ENCODE assay signal across 8 cellular contexts in the genomic region with DNA sequence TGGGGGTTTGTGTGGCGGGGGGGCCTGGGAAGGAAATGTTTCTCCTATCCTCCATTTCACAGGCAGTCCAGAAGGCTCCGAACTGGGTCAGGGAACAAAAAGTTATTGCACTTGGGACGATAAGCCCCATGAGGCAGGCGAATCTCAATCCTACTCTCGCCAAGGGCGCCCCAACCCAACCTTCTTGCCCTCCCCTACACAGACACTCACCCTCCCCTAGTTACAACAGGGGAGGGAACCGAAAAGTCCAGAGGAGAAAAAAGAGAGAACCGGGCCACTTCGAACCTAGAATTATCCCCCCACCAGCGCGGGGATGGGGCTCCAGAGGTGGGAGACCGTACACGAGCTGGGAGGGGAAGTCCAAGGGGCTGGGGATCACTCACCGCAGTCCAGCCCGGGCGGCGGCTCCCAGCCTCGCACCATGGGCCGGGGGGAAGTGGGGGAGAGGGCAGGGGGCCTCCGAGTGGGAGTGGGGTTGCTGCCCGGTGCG. TPM values are rescaled to one million over a fixed set of nuclear protein-coding genes. Genes with fewer than 3 reads are reported as not detected.
DNase-seq lines count a peak whose midpoint lies in the region; ATAC-seq and TF ChIP-seq lines count a peak whose summit lies in the region.

No MANE protein-coding gene starts in this region.

- H3K4me3 Mint-ChIP-seq in activated CD8-positive, alpha-beta T cell treated with anti-CD3 and anti-CD28 coated beads for 36 hours = peak overlapping the region; percentile 95

- peaks cover 6% of the 10 kb centered on the region for H3K27me3 ChIP-seq in AG04450 (ENCODE audit: control insufficient read depth, insufficient read depth, low read length)
- peaks cover 4% of the 10 kb centered on the region for H3K27me3 ChIP-seq in cardiac muscle cell

- H3K4me1 Mint-ChIP-seq in activated CD8-positive, alpha-beta T cell treated with anti-CD3 and anti-CD28 coated beads for 36 hours (ENCODE audit: low read depth) = peaks cover 27% of the 10 kb centered on the region

- H3K27me3 Mint-ChIP-seq in activated CD8-positive, alpha-beta T cell treated with anti-CD3 and anti-CD28 coated beads for 36 hours = no peaks in the 10 kb centered on the region

- peak overlapping the region; percentile 93 for H3K27ac Mint-ChIP-seq in activated CD8-positive, alpha-beta T cell treated with anti-CD3 and anti-CD28 coated beads for 36 hours

- H3K4me3 ChIP-seq in AG04450 (ENCODE audit: low read depth, low read length) (peak overlapping the region; percentile 79), cardiac muscle cell (peak overlapping the region; percentile 87), retinal pigment epithelial cell (ENCODE audit: low read length) (peak overlapping the region; percentile 88)

- POLR2A ChIA-PET in AG04450 (lab: Yijun Ruan, JAX) = interaction anchor here (1.0 to 1.7 kb wide), 4 partner anchors 15 to 36 kb away, joined by 3 to 11 read pairs (median 4); partner anchors contain the start of genes BCL2L2 and PABPN1
- POLR2A ChIA-PET in activated CD8-positive, alpha-beta T cell treated with anti-CD3 and anti-CD28 coated beads for 36 hours (lab: Charles Lee) = interaction anchor here (1.0 to 3.7 kb wide), 4 partner anchors 12 to 49 kb away, joined by 3 to 32 read pairs (median 8); partner anchors contain the start of genes PABPN1 and PPP1R3E

- intact Hi-C loops in activated CD8-positive, alpha-beta T cell treated with anti-CD3 and anti-CD28 coated beads for 36 hours (cut with micrococcal nuclease) = loop anchor here (5.0 kb wide), 1 partner anchor 37 kb away; the partner anchor contains the start of gene PABPN1

- peak; percentile 25 for ATAC-seq in GM19035 (IDR thresholded peaks at IDR 0.05; ENCODE audit: unreplicated experiment)
- peak; percentile 21 for ATAC-seq in HG03196 (IDR thresholded peaks at IDR 0.05; ENCODE audit: unreplicated experiment)
- ATAC-seq in activated CD8-positive, alpha-beta T cell treated with anti-CD3 and anti-CD28 coated beads for 36 hours = peak; percentile 19

- H3K9me3 ChIP-seq in AG04450 (ENCODE audit: control insufficient read depth, insufficient read depth, low read length) (no peaks in the 10 kb centered on the region; the same call in 1 of the 2 replicates), cardiac muscle cell (ENCODE audit: low read depth) (no peaks in the 10 kb centered on the region)

- TF ChIP-seq CTCF in AG04450 (IDR thresholded peaks at IDR 0.05; ENCODE audit: low read depth, low read length) (no peak), cardiac muscle cell (IDR thresholded peaks at IDR 0.05; ENCODE audit: low read depth, low read length) (no peak), retinal pigment epithelial cell (conservative IDR thresholded peaks at IDR 0.05; ENCODE audit: low read depth, low read length) (no peak)
- TF ChIP-seq CTCF in activated CD8-positive, alpha-beta T cell treated with anti-CD3 and anti-CD28 coated beads for 36 hours (IDR thresholded peaks at IDR 0.05) = no peak

- DNase-seq in AG04450 (ENCODE audit: low read depth, low spot score) (no peak), cardiac muscle cell (ENCODE audit: low read depth in 1 of 2, low spot score in 1 of 2) (no peak), retinal pigment epithelial cell (ENCODE audit: low read depth) (no peak), DMS53 treated with DMSO at 0.1 percent for 48 hours (lab: John Stamatoyannopoulos, UW; ENCODE audit: unreplicated experiment) (no peak), ecto neural progenitor cell (ENCODE audit: low spot score) (no peak)
- DNase-seq in activated CD8-positive, alpha-beta T cell treated with anti-CD3 and anti-CD28 coated beads for 36 hours = no peak

- no peaks in the 10 kb centered on the region for H3K9me3 Mint-ChIP-seq in activated CD8-positive, alpha-beta T cell treated with anti-CD3 and anti-CD28 coated beads for 36 hours

- no peaks in the 10 kb centered on the region for H3K36me3 ChIP-seq in cardiac muscle cell

- peaks cover 11% of the 10 kb centered on the region for H3K4me1 ChIP-seq in cardiac muscle cell (ENCODE audit: low read depth)

- H3K27ac ChIP-seq in AG04450 (ENCODE audit: low read depth, low read length) (no peak overlapping the region), cardiac muscle cell (peak overlapping the region; percentile 42)

- CTCF ChIA-PET in AG04450 (lab: Charles Lee) = interaction anchor here (0.7 to 3.6 kb wide), 5 partner anchors 9 to 166 kb away, joined by 3 to 24 read pairs (median 14); no protein-coding TSS in a partner anchor
- CTCF ChIA-PET in activated CD8-positive, alpha-beta T cell treated with anti-CD3 and anti-CD28 coated beads for 36 hours (lab: Charles Lee) = interaction anchor here (1.1 to 2.6 kb wide), 6 partner anchors 11 to 165 kb away, joined by 3 to 18 read pairs (median 10); partner anchors contain the start of gene PABPN1

- H3K36me3 Mint-ChIP-seq in activated CD8-positive, alpha-beta T cell treated with anti-CD3 and anti-CD28 coated beads for 36 hours (ENCODE audit: low read depth) = peaks cover 11% of the 10 kb centered on the region

RNA-seq across cellular contexts. Expression of gene HOMEZ, which starts 0.4 kb away (rescaled TPM):
- polyA plus RNA-seq in AG04450 (2011; rRNA removed) (11.2 and 13.2 TPM in 2 replicates), cardiac muscle cell (20.8 and 26.5 TPM in 2 replicates)
- polyA minus RNA-seq in AG04450 (2011; rRNA and poly(A)+ RNA removed) = 24.6 and 31.3 TPM in 2 replicates
- 10 to 100 TPM; 10.9 to 11.8 TPM for total RNA-seq in activated CD8-positive, alpha-beta T cell treated with anti-CD3 and anti-CD28 coated beads for 36 hours
- total RNA-seq in cardiac muscle cell = 12.3 and 13.6 TPM in 2 replicates

RNA-seq across cellular contexts. Expression of gene PPP1R3E, which starts 17.1 kb away (rescaled TPM):
- polyA plus RNA-seq in AG04450 (2011; rRNA removed) (2.4 and 2.8 TPM in 2 replicates), cardiac muscle cell (14.2 and 17.9 TPM in 2 replicates)
- 2.3 and 2.6 TPM in 2 replicates for polyA minus RNA-seq in AG04450 (2011; rRNA and poly(A)+ RNA removed)
- 10 to 100 TPM; 43.9 to 47.9 TPM for total RNA-seq in activated CD8-positive, alpha-beta T cell treated with anti-CD3 and anti-CD28 coated beads for 36 hours
- total RNA-seq in cardiac muscle cell = 15.5 and 16.9 TPM in 2 replicates

RNA-seq across cellular contexts. Expression of gene BCL2L2, which starts 21.1 kb away (rescaled TPM):
- polyA plus RNA-seq in AG04450 (2011; rRNA removed) (21.5 and 22.2 TPM in 2 replicates), cardiac muscle cell (5.8 and 7.4 TPM in 2 replicates)
- polyA minus RNA-seq in AG04450 (2011; rRNA and poly(A)+ RNA removed) = 14.3 and 14.4 TPM in 2 replicates
- 1 to 10 TPM; 1.1 to 1.3 TPM for total RNA-seq in activated CD8-positive, alpha-beta T cell treated with anti-CD3 and anti-CD28 coated beads for 36 hours
- total RNA-seq in cardiac muscle cell = 28.6 and 40.7 TPM in 2 replicates

RNA-seq across cellular contexts. Expression of gene PABPN1, which starts 35.7 kb away (rescaled TPM):
- polyA plus RNA-seq in AG04450 (2011; rRNA removed) = 174 and 182 TPM in 2 replicates
- polyA minus RNA-seq in AG04450 (2011; rRNA and poly(A)+ RNA removed) = 69.7 and 73.5 TPM in 2 replicates
- total RNA-seq in activated CD8-positive, alpha-beta T cell treated with anti-CD3 and anti-CD28 coated beads for 36 hours = 100 to 1,000 TPM; 258 to 260 TPM
- total RNA-seq in cardiac muscle cell = 184 and 194 TPM in 2 replicates
- 502 and 534 TPM in 2 replicates for polyA plus RNA-seq in cardiac muscle cell

RNA-seq across cellular contexts. Expression of gene RNF212B, which starts 47.8 kb away (rescaled TPM):
- polyA plus RNA-seq in AG04450 (2011; rRNA removed) (not detected in 2 replicates), cardiac muscle cell (0.72 TPM in 1 of 2 replicates, not detected in the other)
- not detected in 2 replicates for polyA minus RNA-seq in AG04450 (2011; rRNA and poly(A)+ RNA removed)
- total RNA-seq in activated CD8-positive, alpha-beta T cell treated with anti-CD3 and anti-CD28 coated beads for 36 hours = not detected
- not detected in 2 replicates for total RNA-seq in cardiac muscle cell

Comparison
In these comparisons a context has a peak if more than half of its experiments do, and no peak if none do; other contexts are left out.
1. RNA of gene BCL2L2, which starts 21.1 kb away (total RNA-seq): 28.6 to 40.7 TPM in cardiac muscle cell; 1.1 to 1.3 TPM in activated CD8-positive, alpha-beta T cell treated with anti-CD3 and anti-CD28 coated beads for 36 hours; every median in the first group is over 10 times any median in the second.
2. Peak in every context shown above with its lines, with median percentiles within 50 percentile points of each other: H3K4me3 ChIP-seq and ATAC-seq.